In the genomic region with DNA sequence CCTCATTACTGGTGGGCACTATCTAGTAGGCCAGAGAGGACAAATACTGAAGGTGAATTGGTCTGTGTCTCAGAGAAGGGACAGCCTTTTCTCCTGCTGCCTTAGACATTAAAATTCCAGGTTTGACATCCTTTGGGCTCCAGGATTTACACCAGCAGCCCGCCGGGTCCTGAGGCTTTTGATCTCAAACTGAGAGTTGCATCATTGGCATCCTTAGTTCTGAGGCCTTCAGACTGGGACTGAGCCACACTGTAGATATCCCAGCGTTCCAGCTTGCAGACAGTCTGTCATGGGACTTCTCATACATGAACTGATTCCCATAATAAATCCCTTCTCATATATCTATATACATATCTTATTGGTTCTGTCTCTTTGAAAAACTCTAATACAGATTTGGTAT, we compare ENCODE assay signal across 17 cellular contexts.
"Had no signal": no experiment of that assay in that cellular context is flagged by ENCODE, and none has a peak within 500 bp of the region (broad histone marks: within the 10 kb centered on the region; RNA-seq: fewer than 3 reads in every experiment).

No MANE protein-coding gene starts in this region.

- H3K9me3 Mint-ChIP-seq: naive thymus-derived CD4-positive, alpha-beta T cell had no signal

- H3K27ac ChIP-seq: heart left ventricle, neutrophil, right atrium auricular region, spleen, testis, tibial nerve had no signal

- H3K4me1 ChIP-seq: testis, tibial nerve had no signal

- DNase-seq: foreskin melanocyte; heart left ventricle; hippocampal formation; left colon; naive thymus-derived CD4-positive, alpha-beta T cell; nephron progenitor cell; posterior cingulate gyrus; spleen; stimulated activated CD4-positive, alpha-beta T cell treated with anti-CD3 and anti-CD28 coated beads, Interleukin-15, amount 100 ng/mL, for 24 hours; stimulated activated CD4-positive, alpha-beta T cell treated with anti-CD3 and anti-CD28 coated beads, Interleukin-1b, Interleukin-23, amount 100 ng/mL, for 48 hours; stimulated activated CD4-positive, alpha-beta T cell treated with anti-CD3 and anti-CD28 coated beads, Interleukin-4, amount 100 ng/mL, for 24 hours; stimulated activated naive B cell treated with anti-CD40 and anti-IgM and Interleukin-4, amounts not matched to agents 10 μg/mL and 1 μg/mL and 100 μg/mL, for 72 hours; stimulated activated naive CD8-positive, alpha-beta T cell treated with anti-CD3 and anti-CD28 coated beads, Interleukin-15, amount 100 ng/mL, for 72 hours; testis had no signal

- H3K36me3 ChIP-seq: heart left ventricle, neutrophil, right atrium auricular region, tibial nerve had no signal

- H3K27me3 ChIP-seq: heart left ventricle, neutrophil, right atrium auricular region, spleen, testis, tibial nerve had no signal

- H3K27me3 Mint-ChIP-seq: naive thymus-derived CD4-positive, alpha-beta T cell; stimulated activated naive B cell treated with anti-CD40 and anti-IgM and Interleukin-4, amounts not matched to agents 10 μg/mL and 1 μg/mL and 100 μg/mL, for 72 hours; stimulated activated naive CD8-positive, alpha-beta T cell treated with anti-CD3 and anti-CD28 coated beads, Interleukin-15, amount 100 ng/mL, for 72 hours had no signal

- H3K27ac Mint-ChIP-seq: naive thymus-derived CD4-positive, alpha-beta T cell; nephron progenitor cell; stimulated activated naive B cell treated with anti-CD40 and anti-IgM and Interleukin-4, amounts not matched to agents 10 μg/mL and 1 μg/mL and 100 μg/mL, for 72 hours; stimulated activated naive CD8-positive, alpha-beta T cell treated with anti-CD3 and anti-CD28 coated beads, Interleukin-15, amount 100 ng/mL, for 72 hours had no signal

- H3K4me3 ChIP-seq: heart left ventricle, right atrium auricular region, spleen, testis, tibial nerve had no signal

- H3K4me3 Mint-ChIP-seq: naive thymus-derived CD4-positive, alpha-beta T cell; nephron progenitor cell; stimulated activated naive B cell treated with anti-CD40 and anti-IgM and Interleukin-4, amounts not matched to agents 10 μg/mL and 1 μg/mL and 100 μg/mL, for 72 hours; stimulated activated naive CD8-positive, alpha-beta T cell treated with anti-CD3 and anti-CD28 coated beads, Interleukin-15, amount 100 ng/mL, for 72 hours had no signal

- ATAC-seq: heart left ventricle; left colon; naive thymus-derived CD4-positive, alpha-beta T cell; stimulated activated naive B cell treated with anti-CD40 and anti-IgM and Interleukin-4, amounts not matched to agents 10 μg/mL and 1 μg/mL and 100 μg/mL, for 72 hours; stimulated activated naive CD8-positive, alpha-beta T cell treated with anti-CD3 and anti-CD28 coated beads, Interleukin-15, amount 100 ng/mL, for 72 hours had no signal

- H3K9me3 ChIP-seq: heart left ventricle, neutrophil, right atrium auricular region, spleen, testis, tibial nerve had no signal
